Comparison of ENCODE assay signal across 15 cellular contexts in the genomic region with DNA sequence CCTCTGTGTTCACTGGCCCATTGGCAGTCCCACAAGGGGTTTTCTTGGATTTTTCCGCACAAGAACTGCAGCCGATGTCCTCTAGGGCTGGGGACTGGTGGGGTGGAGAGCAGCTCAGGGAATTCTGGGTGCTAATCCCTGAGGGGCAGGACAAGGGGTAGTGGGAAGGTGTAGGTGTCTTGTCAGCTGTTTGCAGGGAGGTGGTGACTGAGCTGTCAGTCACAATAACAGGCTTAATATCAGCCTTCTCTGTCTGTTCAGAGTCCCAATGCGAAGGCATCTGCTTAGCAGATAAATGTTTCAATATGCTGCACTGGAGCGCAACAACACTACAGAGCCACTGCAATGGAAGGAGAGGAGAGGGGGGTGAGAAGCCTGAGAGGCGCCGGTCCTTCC. TPM values are rescaled to one million over a fixed set of nuclear protein-coding genes. Genes with fewer than 3 reads are reported as not detected.
DNase-seq lines count a peak whose midpoint lies in the region; ATAC-seq and TF ChIP-seq lines count a peak whose summit lies in the region.
"Had no signal": no experiment of that assay in that cellular context is flagged by ENCODE, and none has a peak within 500 bp of the region (broad histone marks: within the 10 kb centered on the region; RNA-seq: fewer than 3 reads in every experiment).

No MANE protein-coding gene starts in this region.

- TF ChIP-seq CTCF in CD4-positive, alpha-beta T cell (IDR thresholded peaks at IDR 0.05) = no peak
- TF ChIP-seq CTCF in GM23338 (conservative IDR thresholded peaks at IDR 0.05; ENCODE audit: low read depth in 2 of 2) (no peak), endothelial cell (IDR thresholded peaks at IDR 0.05; ENCODE audit: unreplicated experiment) (no peak), neutrophil (IDR thresholded peaks at IDR 0.05) (no peak)

- H3K27me3 Mint-ChIP-seq in CD4-positive, alpha-beta T cell = no peaks in the 10 kb centered on the region
- H3K27me3 Mint-ChIP-seq in GM23338 (ENCODE audit: insufficient read depth, low read depth, poor library complexity) (peaks cover 28% of the 10 kb centered on the region), endothelial cell (ENCODE audit: unreplicated experiment) (peaks cover 3% of the 10 kb centered on the region)
- H3K27me3 Mint-ChIP-seq: CD4-positive, CD25-positive, alpha-beta regulatory T cell had no signal

- no peaks in the 10 kb centered on the region for H3K9me3 ChIP-seq in CD4-positive, alpha-beta T cell (ENCODE audit: control insufficient read depth, low read length)
- no peaks in the 10 kb centered on the region for H3K9me3 ChIP-seq in neutrophil

- H3K27me3 ChIP-seq in CD4-positive, alpha-beta T cell (ENCODE audit: control insufficient read depth, insufficient read depth, low read length) = no peaks in the 10 kb centered on the region
- H3K27me3 ChIP-seq in GM23338 (ENCODE audit: insufficient read depth) (no peaks in the 10 kb centered on the region), neutrophil (no peaks in the 10 kb centered on the region)

- DNase-seq in CD4-positive, alpha-beta T cell = no peak
- DNase-seq in GM23338 (ENCODE audit: low spot score) (no peak), endothelial cell (ENCODE audit: low spot score) (no peak), germinal center (ENCODE audit: low spot score) (no peak), NCI-H187 treated with DMSO at 0.1 percent for 48 hours (lab: John Stamatoyannopoulos, UW) (no peak), UCSD-AML1 (lab: John Stamatoyannopoulos, UW; ENCODE audit: unreplicated experiment) (no peak)
- DNase-seq: CD4-positive, CD25-positive, alpha-beta regulatory T cell; GF-D8; GOT3; NCI-H1092; NCI-H69; NK-92 treated with Interleukin-12 subunit alpha and Interleukin-12 subunit beta, amount 100 ng/mL, for 24 hours had no signal

- POLR2A ChIA-PET in CD4-positive, alpha-beta T cell (lab: Charles Lee) = no interaction called here

- peaks cover 86% of the 10 kb centered on the region for H3F3A ChIP-seq in GM23338 (replicated peaks; ENCODE audit: low read depth)

- no peaks in the 10 kb centered on the region for H3K9me2 ChIP-seq in GM23338 (ENCODE audit: insufficient read depth)

- no peaks in the 10 kb centered on the region for H3K9me3 Mint-ChIP-seq in CD4-positive, alpha-beta T cell
- no peaks in the 10 kb centered on the region; the same call in 2 of the 3 replicates for H3K9me3 Mint-ChIP-seq in GM23338
- H3K9me3 Mint-ChIP-seq in endothelial cell (ENCODE audit: unreplicated experiment) = no peaks in the 10 kb centered on the region
- H3K9me3 Mint-ChIP-seq: CD4-positive, CD25-positive, alpha-beta regulatory T cell had no signal

- H3K4me3 ChIP-seq in GM23338 = no peak overlapping the region
- no peak overlapping the region for H3K4me3 ChIP-seq in neutrophil (ENCODE audit: low read depth in 1 of 2, low read length in 1 of 2)

- no peak overlapping the region for H2AFZ ChIP-seq in GM23338

- no peak overlapping the region for H3K4me3 Mint-ChIP-seq in CD4-positive, alpha-beta T cell
- H3K4me3 Mint-ChIP-seq in GM23338 (no peak overlapping the region), endothelial cell (ENCODE audit: unreplicated experiment) (peak overlapping the region; percentile 48)
- H3K4me3 Mint-ChIP-seq: CD4-positive, CD25-positive, alpha-beta regulatory T cell had no signal

- H3K4me1 ChIP-seq in GM23338 (ENCODE audit: insufficient read depth) (peaks cover 22% of the 10 kb centered on the region), neutrophil (ENCODE audit: control insufficient read depth in 1 of 2, insufficient read depth in 1 of 2, low read depth in 1 of 2, low read length in 1 of 2) (no peaks in the 10 kb centered on the region)

- H4K20me1 ChIP-seq in GM23338 (replicated peaks; ENCODE audit: insufficient read depth) = peaks cover 30% of the 10 kb centered on the region

- peaks cover 15% of the 10 kb centered on the region; the same call in 1 of the 2 replicates for H3K79me2 ChIP-seq in GM23338 (replicated peaks; ENCODE audit: insufficient read depth)

- H3K36me3 ChIP-seq in GM23338 (ENCODE audit: insufficient read depth) = peaks cover 79% of the 10 kb centered on the region
- H3K36me3 ChIP-seq in neutrophil = peaks cover 100% of the 10 kb centered on the region

- peaks cover 97% of the 10 kb centered on the region for H3K36me3 Mint-ChIP-seq in CD4-positive, alpha-beta T cell (ENCODE audit: low read depth)
- peaks cover 97% of the 10 kb centered on the region for H3K36me3 Mint-ChIP-seq in GM23338 (ENCODE audit: low read depth)
- peaks cover 57% of the 10 kb centered on the region for H3K36me3 Mint-ChIP-seq in endothelial cell (ENCODE audit: low read depth, unreplicated experiment)

- peak overlapping the region; percentile 49 for H3K27ac Mint-ChIP-seq in CD4-positive, alpha-beta T cell
- 0 out of 2 replicates have a peak overlapping the region, but pooled peaks have one; percentile 9 for H3K27ac Mint-ChIP-seq in GM23338
- H3K27ac Mint-ChIP-seq in endothelial cell (ENCODE audit: unreplicated experiment) = peak overlapping the region; percentile 45

- no peak overlapping the region for H3K27ac ChIP-seq in CD4-positive, alpha-beta T cell (ENCODE audit: low read depth, low read length)
- H3K27ac ChIP-seq in GM23338 (ENCODE audit: low read depth) = no peak overlapping the region
- peak overlapping the region; percentile 18 for H3K27ac ChIP-seq in neutrophil
- H3K27ac ChIP-seq: HL-60 had no signal

- intact Hi-C loops in CD4-positive, alpha-beta T cell (cut with DNase I, micrococcal nuclease) = no loop called here

- H3K4me1 Mint-ChIP-seq in CD4-positive, alpha-beta T cell (ENCODE audit: low read depth) = peaks cover 6% of the 10 kb centered on the region
- H3K4me1 Mint-ChIP-seq in GM23338 (peaks cover 21% of the 10 kb centered on the region), endothelial cell (ENCODE audit: unreplicated experiment) (no peaks in the 10 kb centered on the region)

- H3K4me2 ChIP-seq in GM23338 = no peak overlapping the region

- no peak for ATAC-seq in CD4-positive, alpha-beta T cell (ENCODE audit: poor library complexity)
- ATAC-seq in GM23338 (no peak), HG03432 (IDR thresholded peaks at IDR 0.05; ENCODE audit: unreplicated experiment) (no peak)

- CTCF ChIA-PET in CD4-positive, alpha-beta T cell (lab: Charles Lee) = interaction anchor here (0.6 to 1.6 kb wide), 4 partner anchors 10 to 175 kb away, joined by 3 to 4 read pairs (median 3); no protein-coding TSS in a partner anchor

RNA-seq across cellular contexts. Expression of a gene that starts 10.1 kb away (rescaled TPM):
- total RNA-seq in CD4-positive, alpha-beta T cell = 10 to 100 TPM; 33.5 to 34.3 TPM
- total RNA-seq in GM23338 (2014; rRNA removed; shearing (Covaris generic)) = 31.3 and 34.2 TPM in 2 replicates
- 5.4 and 7.0 TPM in 2 replicates for polyA plus RNA-seq in GM23338 (2016; fragmentation: Nextera tagmentation; extraction: Ambion mirVana)
- 8.2 TPM for total RNA-seq in endothelial cell (ENCODE audit: unreplicated experiment)

RNA-seq across cellular contexts. Expression of a gene that starts 15.4 kb away (rescaled TPM):
- 10 to 100 TPM; 79.7 to 85.1 TPM for total RNA-seq in CD4-positive, alpha-beta T cell
- total RNA-seq in GM23338 (2014; rRNA removed; shearing (Covaris generic)) = 66.1 and 66.3 TPM in 2 replicates
- polyA plus RNA-seq in GM23338 (2016; fragmentation: Nextera tagmentation; extraction: Ambion mirVana) = 49.8 and 51.0 TPM in 2 replicates
- 156 TPM for total RNA-seq in endothelial cell (ENCODE audit: unreplicated experiment)

RNA-seq across cellular contexts. Expression of a gene that starts 38.4 kb away (rescaled TPM):
- 100 to 1,000 TPM; 232 to 247 TPM for total RNA-seq in CD4-positive, alpha-beta T cell
- 41.0 and 45.4 TPM in 2 replicates for total RNA-seq in GM23338 (2014; rRNA removed; shearing (Covaris generic))
- polyA plus RNA-seq in GM23338 (2016; fragmentation: Nextera tagmentation; extraction: Ambion mirVana) = 19.7 and 20.8 TPM in 2 replicates
- total RNA-seq in endothelial cell (ENCODE audit: unreplicated experiment) = 56.1 TPM

RNA-seq across cellular contexts. Expression of a gene that starts 58.1 kb away (rescaled TPM):
- 10 to 100 TPM; 15.6 to 16.8 TPM for total RNA-seq in CD4-positive, alpha-beta T cell
- 118 and 121 TPM in 2 replicates for total RNA-seq in GM23338 (2014; rRNA removed; shearing (Covaris generic))
- polyA plus RNA-seq in GM23338 (2016; fragmentation: Nextera tagmentation; extraction: Ambion mirVana) = 77.1 and 77.5 TPM in 2 replicates
- 61.1 TPM for total RNA-seq in endothelial cell (ENCODE audit: unreplicated experiment)
